Comparison of ENCODE assay signal across 9 cellular contexts in the genomic region with DNA sequence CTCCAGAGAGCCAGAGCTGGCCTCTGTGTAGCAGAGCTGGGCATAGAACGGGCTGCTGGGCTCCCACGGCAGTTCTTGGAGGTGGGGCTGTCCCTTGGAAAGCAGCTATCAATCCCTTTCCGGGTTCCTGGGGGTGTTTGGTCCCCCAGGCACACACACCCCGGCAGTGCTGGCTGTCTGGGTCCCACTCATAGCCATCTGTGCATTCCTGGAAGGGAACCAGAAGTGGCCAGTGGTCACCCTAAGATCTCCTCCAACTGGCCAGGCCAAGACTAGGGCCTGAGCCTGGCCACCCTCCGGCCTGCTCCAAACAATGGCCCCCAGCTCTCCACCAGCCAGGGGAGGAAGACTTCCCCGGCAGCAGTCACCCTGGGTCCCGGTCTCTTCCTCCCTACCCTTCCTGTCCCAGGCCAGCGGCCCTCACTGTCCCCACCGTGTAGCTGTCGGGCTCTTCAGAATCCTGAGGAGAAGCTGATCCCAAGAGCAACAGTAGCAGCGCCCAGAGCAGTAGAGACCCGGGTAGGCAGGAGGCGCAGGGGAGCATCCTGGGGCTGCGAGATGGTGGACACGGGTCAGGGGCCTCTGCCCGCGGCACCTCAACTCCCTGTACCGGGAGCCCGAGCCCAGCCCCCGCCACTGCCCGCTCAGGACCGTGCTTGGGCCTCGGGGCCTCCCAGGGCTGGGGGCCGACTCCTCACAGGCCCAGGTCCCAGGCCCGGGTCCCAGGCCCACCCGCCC. TPM values are rescaled to one million over a fixed set of nuclear protein-coding genes. Genes with fewer than 3 reads are reported as not detected.
A peak's percentile ranks its signal among the peaks of the same experiment; 100 is the strongest.
DNase-seq lines count a peak whose midpoint lies in the region; ATAC-seq, FAIRE-seq and TF ChIP-seq lines count a peak whose summit lies in the region.
"Had no signal": no experiment of that assay in that cellular context is flagged by ENCODE, and none has a peak within 500 bp of the region (broad histone marks: within the 10 kb centered on the region; RNA-seq: fewer than 3 reads in every experiment).

No MANE protein-coding gene starts in this region.

- H3K27me3 ChIP-seq in bronchial epithelial cell (ENCODE audit: control insufficient read depth, insufficient read depth, low read length): no peaks in the 10 kb centered on the region
- H3K27me3 ChIP-seq in testis: no peaks in the 10 kb centered on the region

- FAIRE-seq in bronchial epithelial cell (lab: Jason Lieb, UNC) (no peak), RCC 7860 (lab: Jason Lieb, UNC) (no peak)

- H3K36me3 Mint-ChIP-seq in T-helper 1 cell treated with Interleukin-12 subunit alpha and Interleukin-12 subunit beta and Interleukin-4 antibody, amounts not matched to agents 30 μg/mL and 1 μg/mL, for 36 hours (ENCODE audit: low read depth): peaks cover 4% of the 10 kb centered on the region

- peak; percentile 5 for TF ChIP-seq CTCF in bronchial epithelial cell (IDR thresholded peaks at IDR 0.05; ENCODE audit: insufficient read depth, low read length, severe bottlenecking)
- no peak for TF ChIP-seq CTCF in lower leg skin (IDR thresholded peaks at IDR 0.05)
- no peak for TF ChIP-seq CTCF in testis (IDR thresholded peaks at IDR 0.05)

- 43 to 54% methylated on average over 15 to 20 of the region's 26 CpGs for WGBS in lower leg skin, 2 donors
- 32 to 53% methylated on average over 7 to 11 of the region's 26 CpGs for WGBS in testis, 2 donors

- peaks cover 5% of the 10 kb centered on the region for H3K27me3 Mint-ChIP-seq in T-helper 1 cell treated with Interleukin-12 subunit alpha and Interleukin-12 subunit beta and Interleukin-4 antibody, amounts not matched to agents 30 μg/mL and 1 μg/mL, for 36 hours (ENCODE audit: low read depth)

- H3K36me3 ChIP-seq in bronchial epithelial cell (ENCODE audit: control insufficient read depth, insufficient read depth, low read length) (peaks cover under 1% of the 10 kb centered on the region), testis (ENCODE audit: low read depth, missing control alignments) (no peaks in the 10 kb centered on the region)

- H3K4me1 ChIP-seq in testis: peaks cover 14% of the 10 kb centered on the region

- H3K27ac Mint-ChIP-seq in T-helper 1 cell treated with Interleukin-12 subunit alpha and Interleukin-12 subunit beta and Interleukin-4 antibody, amounts not matched to agents 30 μg/mL and 1 μg/mL, for 36 hours: no peak overlapping the region

- H3K27ac ChIP-seq in testis: peak overlapping the region; percentile 82 to 93
- H3K27ac ChIP-seq: 22Rv1 had no signal

- intact Hi-C loops in lower leg skin (cut with DNase I; ENCODE audit: low total_unique reads) (no loop called here), testis (cut with DNase I; ENCODE audit: low total_unique reads) (no loop called here)

- H3K9me3 Mint-ChIP-seq in T-helper 1 cell treated with Interleukin-12 subunit alpha and Interleukin-12 subunit beta and Interleukin-4 antibody, amounts not matched to agents 30 μg/mL and 1 μg/mL, for 36 hours: no peaks in the 10 kb centered on the region

- H3K4me1 Mint-ChIP-seq in T-helper 1 cell treated with Interleukin-12 subunit alpha and Interleukin-12 subunit beta and Interleukin-4 antibody, amounts not matched to agents 30 μg/mL and 1 μg/mL, for 36 hours (ENCODE audit: low read depth): peaks cover 15% of the 10 kb centered on the region

- TF ChIP-seq POLR2A in lower leg skin (IDR thresholded peaks at IDR 0.05) (no peak), testis (IDR thresholded peaks at IDR 0.05) (no peak)

- H3K4me3 Mint-ChIP-seq in T-helper 1 cell treated with Interleukin-12 subunit alpha and Interleukin-12 subunit beta and Interleukin-4 antibody, amounts not matched to agents 30 μg/mL and 1 μg/mL, for 36 hours: peak overlapping the region; percentile 28

- ATAC-seq in GM21528 (IDR thresholded peaks at IDR 0.05; ENCODE audit: low FRiP score, unreplicated experiment): no peak
- no peak for ATAC-seq in HG02571 (IDR thresholded peaks at IDR 0.05; ENCODE audit: unreplicated experiment)

- DNase-seq in T-helper 1 cell (no peak), bronchial epithelial cell (ENCODE audit: low read depth) (no peak), lower leg skin (ENCODE audit: low spot score in 2 of 2) (no peak), testis (no peak), RCC 7860 (ENCODE audit: low spot score) (no peak)

- no peaks in the 10 kb centered on the region for H3K9me3 ChIP-seq in testis

- H3K4me3 ChIP-seq in bronchial epithelial cell (ENCODE audit: low read depth, low read length) (peak overlapping the region; percentile 65), lower leg skin (ENCODE audit: low read depth, poor library complexity, severe bottlenecking) (peak overlapping the region; percentile 18), testis (peak overlapping the region; percentile 58 to 59)

RNA-seq across cellular contexts. Expression of a gene that starts 0.6 kb away (rescaled TPM):
- 2.9 and 5.6 TPM in 2 replicates for total RNA-seq in bronchial epithelial cell
- 10 to 100 TPM; 12.0 to 29.8 (median 16.3) TPM for total RNA-seq in lower leg skin
- total RNA-seq in testis: 10 to 100 TPM; 47.4 to 52.4 TPM
- polyA plus RNA-seq in testis (ENCODE audit: insufficient read depth, low read depth, low replicate concordance): 100 TPM

RNA-seq across cellular contexts. Expression of a gene that starts 7.7 kb away (rescaled TPM):
- total RNA-seq in bronchial epithelial cell: not detected in 2 replicates
- total RNA-seq in lower leg skin: under 1 TPM in 3 of 4 donors, not detected in 1; 0.29 to 0.55 (median 0.29) TPM
- total RNA-seq in testis: 1 to 10 TPM in 1 of 2 donors, under 1 TPM in 1; 0.71 to 2.7 TPM
- polyA plus RNA-seq in testis (ENCODE audit: insufficient read depth, low read depth, low replicate concordance): 4.4 TPM

RNA-seq across cellular contexts. Expression of a gene that starts 11.7 kb away (rescaled TPM):
- total RNA-seq in bronchial epithelial cell (58.4 and 63.8 TPM in 2 replicates), lower leg skin (10 to 100 TPM; 29.3 to 38.1 (median 37.1) TPM), testis (10 to 100 TPM; 57.2 to 74.0 TPM)
- 49.9 TPM for polyA plus RNA-seq in testis (ENCODE audit: insufficient read depth, low read depth, low replicate concordance)

RNA-seq across cellular contexts. Expression of a gene that starts 14.0 kb away (rescaled TPM):
- total RNA-seq in bronchial epithelial cell: 764 and 971 TPM in 2 replicates
- 100 to 1,000 TPM; 417 to 706 (median 504) TPM for total RNA-seq in lower leg skin
- 100 to 1,000 TPM; 522 to 570 TPM for total RNA-seq in testis
- 647 TPM for polyA plus RNA-seq in testis (ENCODE audit: insufficient read depth, low read depth, low replicate concordance)

RNA-seq across cellular contexts. Expression of a gene that starts 16.3 kb away (rescaled TPM):
- total RNA-seq in bronchial epithelial cell (103 and 157 TPM in 2 replicates), lower leg skin (100 to 1,000 TPM in 2 of 4 donors, 10 to 100 TPM in 2; 69.4 to 103 (median 86.2) TPM), testis (100 to 1,000 TPM; 144 to 149 TPM)
- 131 TPM for polyA plus RNA-seq in testis (ENCODE audit: insufficient read depth, low read depth, low replicate concordance)
